In genomic region chr6:97059473-97059872, GRCh38 we compare ENCODE assay signal across 8 cellular contexts.
DNase-seq lines count a peak whose midpoint lies in the region; ATAC-seq and TF ChIP-seq lines count a peak whose summit lies in the region.

No MANE protein-coding gene starts in this region.

- intact Hi-C loops in adrenal gland (cut with DNase I): loop anchor here (5.0 to 10.0 kb wide), 2 partner anchors 155 to 432 kb away; no protein-coding TSS in a partner anchor
- intact Hi-C loops in transverse colon (cut with DNase I; ENCODE audit: low total_unique reads): loop anchor here (10.0 kb wide), 2 partner anchors 165 to 435 kb away; partner anchors contain the start of gene NDUFAF4
- intact Hi-C loops in vagina (cut with DNase I): no loop called here

- TF ChIP-seq EP300 in transverse colon (IDR thresholded peaks at IDR 0.05; ENCODE audit: low read depth): no peak

- no peaks in the 10 kb centered on the region for H3K27me3 ChIP-seq in adrenal gland
- H3K27me3 ChIP-seq in transverse colon: no peaks in the 10 kb centered on the region
- no peaks in the 10 kb centered on the region for H3K27me3 ChIP-seq in vagina

- H3K4me1 ChIP-seq in adrenal gland (replicated peaks in 1 of 2) (no peaks in the 10 kb centered on the region), transverse colon (no peaks in the 10 kb centered on the region), vagina (no peaks in the 10 kb centered on the region)

- TF ChIP-seq CTCF in NB4 (IDR thresholded peaks at IDR 0.05; ENCODE audit: low read depth, low read length): peak; percentile 24
- peak; percentile 32 to 69 (median 58) for TF ChIP-seq CTCF in adrenal gland (IDR thresholded peaks at IDR 0.05)
- TF ChIP-seq CTCF in transverse colon (IDR thresholded peaks at IDR 0.05): peak; percentile 44 to 53 (median 46)
- TF ChIP-seq CTCF in vagina (IDR thresholded peaks at IDR 0.05): peak in 1 of 3 experiments; percentile 40

- TF ChIP-seq POLR2A in NB4 (IDR thresholded peaks at IDR 0.05; ENCODE audit: extremely low read depth, insufficient read length) (no peak), adrenal gland (IDR thresholded peaks at IDR 0.05) (no peak), transverse colon (IDR thresholded peaks at IDR 0.05) (no peak), vagina (IDR thresholded peaks at IDR 0.05) (no peak)

- no peak overlapping the region for H3K27ac ChIP-seq in adrenal gland
- H3K27ac ChIP-seq in transverse colon: no peak overlapping the region
- no peak overlapping the region for H3K27ac ChIP-seq in vagina

- H3K4me3 ChIP-seq in NB4 (ENCODE audit: low read depth, low read length) (no peak overlapping the region), adrenal gland (no peak overlapping the region), transverse colon (no peak overlapping the region), vagina (no peak overlapping the region)

- no peaks in the 10 kb centered on the region for H3K36me3 ChIP-seq in adrenal gland (replicated peaks in 1 of 2)
- H3K36me3 ChIP-seq in transverse colon: no peaks in the 10 kb centered on the region
- H3K36me3 ChIP-seq in vagina: no peaks in the 10 kb centered on the region

- peak; percentile 85 for ATAC-seq in GM18502 (IDR thresholded peaks at IDR 0.05; ENCODE audit: poor library complexity, unreplicated experiment)
- peak; percentile 86 for ATAC-seq in HG02759 (IDR thresholded peaks at IDR 0.05; ENCODE audit: unreplicated experiment)

- in situ Hi-C loops in transverse colon (cut with MboI; ENCODE audit: low pct_ligation_motif_present in 1 of 4, low pct_unique_long_range_greater_than_20kb in 1 of 4, low sequenced_read_pairs in 3 of 4): loop anchor here (5.0 to 25.0 kb wide), 4 partner anchors 155 to 435 kb away; no protein-coding TSS in a partner anchor

- peak; percentile 57 to 66 for DNase-seq in AML-193 (lab: John Stamatoyannopoulos, UW)
- peak; percentile 45 for DNase-seq in NB4 (ENCODE audit: low read depth)
- DNase-seq in adrenal gland: no peak
- peak; percentile 43 for DNase-seq in iris pigment epithelial cell (ENCODE audit: low read depth)
- DNase-seq in transverse colon: no peak
- no peak for DNase-seq in vagina (ENCODE audit: extremely low spot score in 2 of 2)

- H3K9me3 ChIP-seq in adrenal gland (replicated peaks in 1 of 3): no peaks in the 10 kb centered on the region
- no peaks in the 10 kb centered on the region for H3K9me3 ChIP-seq in transverse colon
- no peaks in the 10 kb centered on the region for H3K9me3 ChIP-seq in vagina

Comparison
In these comparisons a context has a peak if more than half of its experiments do, and no peak if none do; other contexts are left out.
1. DNase-seq: peak in AML-193 (2 of 2), NB4 (single experiment) and iris pigment epithelial cell (single experiment); none in adrenal gland (0 of 7), transverse colon (single experiment) and vagina (0 of 2).